In genomic region chr11:115502636-115503082, GRCh38 we compare ENCODE assay signal across 10 cellular contexts. TPM values are rescaled to one million over a fixed set of nuclear protein-coding genes. Genes with fewer than 3 reads are reported as not detected.
DNase-seq lines count a peak whose midpoint lies in the region; ATAC-seq and TF ChIP-seq lines count a peak whose summit lies in the region.
"Had no signal": no experiment of that assay in that cellular context is flagged by ENCODE, and none has a peak within 500 bp of the region (broad histone marks: within the 10 kb centered on the region; RNA-seq: fewer than 3 reads in every experiment).

No MANE protein-coding gene starts in this region.

- no peak for ATAC-seq in activated CD8-positive, alpha-beta T cell treated with anti-CD3 and anti-CD28 coated beads for 36 hours
- ATAC-seq in HG02981 (IDR thresholded peaks at IDR 0.05; ENCODE audit: unreplicated experiment) (no peak), HG03442 (IDR thresholded peaks at IDR 0.05; ENCODE audit: unreplicated experiment) (no peak)
- ATAC-seq: K562 had no signal

- peak; percentile 65 for DNase-seq in DMS53 (lab: John Stamatoyannopoulos, UW)
- DNase-seq in DMS53 treated with DMSO at 0.1 percent for 48 hours (lab: John Stamatoyannopoulos, UW; ENCODE audit: unreplicated experiment) = no peak
- no peak for DNase-seq in kidney epithelial cell (ENCODE audit: low read depth)
- DNase-seq in activated CD8-positive, alpha-beta T cell treated with anti-CD3 and anti-CD28 coated beads for 36 hours = no peak

- peak overlapping the region; percentile 72 for H3K4me3 ChIP-seq in kidney epithelial cell (ENCODE audit: low read depth, low read length)
- H3K4me3 ChIP-seq: K562 had no signal

- peaks cover 36% of the 10 kb centered on the region for H3K27me3 Mint-ChIP-seq in activated CD8-positive, alpha-beta T cell treated with anti-CD3 and anti-CD28 coated beads for 36 hours

- POLR2A ChIA-PET in activated CD8-positive, alpha-beta T cell treated with anti-CD3 and anti-CD28 coated beads for 36 hours (lab: Charles Lee) = no interaction called here

- H3K4me3 Mint-ChIP-seq in activated CD8-positive, alpha-beta T cell treated with anti-CD3 and anti-CD28 coated beads for 36 hours = no peak overlapping the region
- H3K4me3 Mint-ChIP-seq: T-helper 1 cell treated with Interleukin-12 subunit alpha and Interleukin-12 subunit beta and Interleukin-4 antibody, amounts not matched to agents 30 μg/mL and 1 μg/mL, for 36 hours had no signal

- H3K27ac Mint-ChIP-seq in activated CD8-positive, alpha-beta T cell treated with anti-CD3 and anti-CD28 coated beads for 36 hours = no peak overlapping the region
- H3K27ac Mint-ChIP-seq: T-helper 1 cell treated with Interleukin-12 subunit alpha and Interleukin-12 subunit beta and Interleukin-4 antibody, amounts not matched to agents 30 μg/mL and 1 μg/mL, for 36 hours had no signal

- H3K27me3 ChIP-seq in kidney epithelial cell (ENCODE audit: control insufficient read depth, insufficient read depth, low read length) = no peaks in the 10 kb centered on the region

- H3K36me3 Mint-ChIP-seq in activated CD8-positive, alpha-beta T cell treated with anti-CD3 and anti-CD28 coated beads for 36 hours (ENCODE audit: low read depth) = no peaks in the 10 kb centered on the region

- CTCF ChIA-PET in activated CD8-positive, alpha-beta T cell treated with anti-CD3 and anti-CD28 coated beads for 36 hours (lab: Charles Lee) = no interaction called here

- no peaks in the 10 kb centered on the region for H3K9me3 Mint-ChIP-seq in activated CD8-positive, alpha-beta T cell treated with anti-CD3 and anti-CD28 coated beads for 36 hours
- H3K9me3 Mint-ChIP-seq: T-helper 1 cell treated with Interleukin-12 subunit alpha and Interleukin-12 subunit beta and Interleukin-4 antibody, amounts not matched to agents 30 μg/mL and 1 μg/mL, for 36 hours had no signal

- no peak for TF ChIP-seq CTCF in kidney epithelial cell (IDR thresholded peaks at IDR 0.05; ENCODE audit: insufficient read depth, low read length, poor library complexity, severe bottlenecking)
- no peak for TF ChIP-seq CTCF in activated CD8-positive, alpha-beta T cell treated with anti-CD3 and anti-CD28 coated beads for 36 hours (IDR thresholded peaks at IDR 0.05)

- intact Hi-C loops in activated CD8-positive, alpha-beta T cell treated with anti-CD3 and anti-CD28 coated beads for 36 hours (cut with micrococcal nuclease) = no loop called here

- H3K27ac ChIP-seq in angular gyrus (ENCODE audit: low read depth, low read length) (peak overlapping the region; percentile 94), temporal lobe (ENCODE audit: low read depth, low read length) (peak overlapping the region; percentile 96)

- H3K36me3 ChIP-seq in kidney epithelial cell (ENCODE audit: control insufficient read depth, insufficient read depth, low read length) = no peaks in the 10 kb centered on the region

- peaks cover 11% of the 10 kb centered on the region for H3K4me1 Mint-ChIP-seq in activated CD8-positive, alpha-beta T cell treated with anti-CD3 and anti-CD28 coated beads for 36 hours (ENCODE audit: low read depth)

RNA-seq across cellular contexts. Expression of gene CADM1, which starts 1.6 kb away (rescaled TPM):
- total RNA-seq in kidney epithelial cell (33.0 and 41.7 TPM in 2 replicates), temporal lobe (142 TPM)
- under 1 TPM; 0.47 to 0.63 TPM for total RNA-seq in activated CD8-positive, alpha-beta T cell treated with anti-CD3 and anti-CD28 coated beads for 36 hours

Comparison
In these comparisons a context has a peak if more than half of its experiments do, and no peak if none do; other contexts are left out.
1. RNA of gene CADM1, which starts 1.6 kb away (total RNA-seq): 142 TPM in temporal lobe (single experiment) and 33.0 to 41.7 TPM in kidney epithelial cell; 0.47 to 0.63 TPM in activated CD8-positive, alpha-beta T cell treated with anti-CD3 and anti-CD28 coated beads for 36 hours; every median in the first group is over 10 times any median in the second.